8 cellular contexts compared by ENCODE assay signal in the genomic region with DNA sequence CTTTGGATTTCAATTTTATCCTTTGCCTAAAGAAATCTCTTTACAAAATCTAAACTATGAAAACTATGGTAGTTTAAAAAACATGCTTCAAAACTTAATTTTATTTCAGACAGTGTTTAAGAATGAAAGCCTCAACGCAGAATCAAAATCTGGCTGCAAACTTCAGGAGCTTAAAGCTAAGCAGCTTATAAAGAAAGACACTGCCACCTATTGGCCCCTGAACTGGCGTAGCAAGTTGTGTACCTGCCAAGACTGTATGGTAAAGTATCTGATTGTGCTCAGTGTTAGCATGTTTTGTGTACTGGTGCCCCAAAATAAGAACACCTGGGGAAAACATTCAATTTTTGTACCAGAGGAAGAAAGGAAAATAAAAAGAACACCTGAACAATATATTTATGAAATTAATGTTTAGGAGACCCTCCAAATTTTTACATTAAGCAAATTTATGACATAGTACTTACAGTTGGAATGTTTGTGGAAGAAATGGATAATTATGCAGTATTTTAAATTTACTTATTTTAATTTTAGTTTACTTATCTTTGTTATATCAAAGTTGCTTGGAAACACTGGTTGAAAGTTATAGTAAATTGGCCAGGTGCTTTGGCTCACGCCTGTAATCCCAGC. TPM values are rescaled to one million over a fixed set of nuclear protein-coding genes. Genes with fewer than 3 reads are reported as not detected.
DNase-seq lines count a peak whose midpoint lies in the region; ATAC-seq lines count a peak whose summit lies in the region.

No MANE protein-coding gene starts in this region.

- H3K27ac Mint-ChIP-seq in T-cell: no peak overlapping the region

- H3K27me3 Mint-ChIP-seq in T-cell: no peaks in the 10 kb centered on the region

- CTCF ChIA-PET in T-cell (lab: Charles Lee): interaction anchor here (0.5 to 1.6 kb wide), 13 partner anchors 13 to 106 kb away, joined by 3 to 19 read pairs (median 5); a partner anchor contains a TSS

- peaks cover 0 to 1% (median 0%) of the 10 kb centered on the region in 3 donors for H3K4me1 Mint-ChIP-seq in T-cell

- H3K9me3 Mint-ChIP-seq in T-cell: no peaks in the 10 kb centered on the region

- H3K4me3 Mint-ChIP-seq in T-cell: no peak overlapping the region

- peaks cover 46% of the 10 kb centered on the region for H3K36me3 Mint-ChIP-seq in T-cell

- ATAC-seq in GM21515 (IDR thresholded peaks at IDR 0.05; ENCODE audit: unreplicated experiment) (peak; percentile 72), T-cell (replicated peaks in 1 of 4) (peak; percentile 67 to 91 (median 82)), GM19467 (IDR thresholded peaks at IDR 0.05; ENCODE audit: unreplicated experiment) (no peak)

- POLR2A ChIA-PET in T-cell (lab: Charles Lee): interaction anchor here in 1 of 2 donors (0.6 to 0.7 kb wide), 3 partner anchors 12 to 437 kb away, joined by 3 to 5 read pairs (median 5); a partner anchor contains a TSS

- DNase-seq in DMS114 treated with DMSO at 0.1 percent for 48 hours (lab: John Stamatoyannopoulos, UW; ENCODE audit: unreplicated experiment): peak; percentile 16
- DNase-seq in NCI-H1092 (lab: John Stamatoyannopoulos, UW): peak; percentile 17
- DNase-seq in T-cell: peak in 31 of 34 experiments; percentile 19 to 64 (median 45)
- DNase-seq in dermis microvascular lymphatic vessel endothelial cell (ENCODE audit: low read depth in 2 of 2): peak; percentile 67 to 75
- peak; percentile 55 for DNase-seq in mucosa of gallbladder (ENCODE audit: low spot score)
- DNase-seq in dedifferentiated amniotic fluid mesenchymal stem cell (ENCODE audit: extremely low spot score): no peak

RNA-seq across cellular contexts. Expression of a gene that starts 12.2 kb away (rescaled TPM):
- total RNA-seq in T-cell: 10 to 100 TPM; 12.0 to 16.9 (median 14.7) TPM
- 38.7 and 49.9 TPM in 2 replicates for total RNA-seq in dermis microvascular lymphatic vessel endothelial cell
- 17.8 TPM for total RNA-seq in mucosa of gallbladder

RNA-seq across cellular contexts. Expression of a gene that starts 12.3 kb away (rescaled TPM):
- total RNA-seq in T-cell (10 to 100 TPM in 2 of 5 donors, 1 to 10 TPM in 3; 4.3 to 11.4 (median 9.2) TPM), dermis microvascular lymphatic vessel endothelial cell (10.1 and 14.6 TPM in 2 replicates), mucosa of gallbladder (12.3 TPM)

RNA-seq across cellular contexts. Expression of a gene that starts 34.1 kb away (rescaled TPM):
- 10 to 100 TPM in 4 of 5 donors, 1 to 10 TPM in 1; 7.9 to 16.9 (median 14.8) TPM for total RNA-seq in T-cell
- total RNA-seq in dermis microvascular lymphatic vessel endothelial cell: 9.9 and 13.8 TPM in 2 replicates
- 30.6 TPM for total RNA-seq in mucosa of gallbladder

RNA-seq across cellular contexts. Expression of a gene that starts 34.5 kb away (rescaled TPM):
- 10 to 100 TPM; 45.1 to 96.8 (median 47.9) TPM for total RNA-seq in T-cell
- total RNA-seq in dermis microvascular lymphatic vessel endothelial cell: 19.0 and 34.0 TPM in 2 replicates
- total RNA-seq in mucosa of gallbladder: 46.2 TPM
